ENCODE assay signal across 22 cellular contexts in genomic region chr1:158714754-158715153, GRCh38. TPM values are rescaled to one million over a fixed set of nuclear protein-coding genes. Genes with fewer than 3 reads are reported as not detected.
"Had no signal": no experiment of that assay in that cellular context is flagged by ENCODE, and none has a peak within 500 bp of the region (broad histone marks: within the 10 kb centered on the region; RNA-seq: fewer than 3 reads in every experiment).

No MANE protein-coding gene starts in this region.

- DNase-seq: Karpas-422, KG1, MM.1S, NCI-H1092 treated with DMSO at 0.1 percent for 48 hours, NCI-H1436, NCI-H187, NCI-H2029, NCI-H2081 treated with DMSO at 0.1 percent for 48 hours, NCI-H2171, NCI-H226, NCI-H446, NCI-H510A, NCI-H524 treated with DMSO at 0.1 percent for 48 hours, NCI-H69, NCI-H774, Right ventricle myocardium superior, RPMI8226, SIG-M5 had no signal

- FAIRE-seq: RCC 7860 had no signal

- H3K36me3 ChIP-seq: SJSA1 had no signal

- H3K9me3 ChIP-seq: SJSA1 had no signal

- H3K4me3 ChIP-seq: SJSA1, SK-N-MC had no signal

- H3K27me3 ChIP-seq: SJSA1 had no signal

- H3K4me1 ChIP-seq: SJSA1 had no signal

- H3K27ac ChIP-seq: SJSA1, SK-N-MC had no signal

RNA-seq across cellular contexts. Expression of gene OR6K3, which starts 5.8 kb away (rescaled TPM):
- total RNA-seq: HT-29, Right ventricle myocardium superior, SJSA1 had no signal

RNA-seq across cellular contexts. Expression of gene OR6K2, which starts 14.3 kb away (rescaled TPM):
- total RNA-seq: HT-29, Right ventricle myocardium superior, SJSA1 had no signal

RNA-seq across cellular contexts. Expression of gene SPTA1, which starts 28.2 kb away (rescaled TPM):
- total RNA-seq: HT-29, Right ventricle myocardium superior, SJSA1 had no signal

RNA-seq across cellular contexts. Expression of gene OR6K6, which starts 39.8 kb away (rescaled TPM):
- total RNA-seq: HT-29, Right ventricle myocardium superior, SJSA1 had no signal

RNA-seq across cellular contexts. Expression of gene OR6N1, which starts 57.2 kb away (rescaled TPM):
- total RNA-seq: HT-29, Right ventricle myocardium superior, SJSA1 had no signal
